ENCODE assay signal across 24 cellular contexts in genomic region chr2:240375024-240375645, GRCh38.
DNase-seq lines count a peak whose midpoint lies in the region; ATAC-seq and TF ChIP-seq lines count a peak whose summit lies in the region.
"Had no signal": no experiment of that assay in that cellular context is flagged by ENCODE, and none has a peak within 500 bp of the region (broad histone marks: within the 10 kb centered on the region; RNA-seq: fewer than 3 reads in every experiment).

No MANE protein-coding gene starts in this region.

- peak overlapping the region; percentile 76 for H3K27ac Mint-ChIP-seq in Caco-2 (ENCODE audit: unreplicated experiment)
- H3K27ac Mint-ChIP-seq: activated naive CD8-positive, alpha-beta T cell treated with anti-CD3 and anti-CD28 coated beads for 36 hours; nephron progenitor cell; stimulated activated naive CD8-positive, alpha-beta T cell treated with anti-CD3 and anti-CD28 coated beads, Interleukin-15, Interleukin-2, amounts not matched to agents 100 ng/mL and 50 ng/mL, for 24 hours; T-helper 17 cell had no signal

- in situ Hi-C loops in gastrocnemius medialis (cut with MboI; ENCODE audit: low sequenced_read_pairs in 4 of 4) = no loop called here

- no peak for TF ChIP-seq POLR2A in gastrocnemius medialis (IDR thresholded peaks at IDR 0.05)

- H3K79me2 ChIP-seq in fibroblast of lung (ENCODE audit: control insufficient read depth, insufficient read depth, low read length) = no peaks in the 10 kb centered on the region
- H3K79me2 ChIP-seq: parathyroid adenoma had no signal

- H3K4me2 ChIP-seq in fibroblast of lung (ENCODE audit: extremely low read depth, insufficient read depth, low read length) = peak overlapping the region; percentile 25

- no peak for ATAC-seq in gastrocnemius medialis
- ATAC-seq in GM18858 (IDR thresholded peaks at IDR 0.05; ENCODE audit: unreplicated experiment) = no peak
- ATAC-seq: T-helper 17 cell had no signal

- no peak for DNase-seq in Caco-2
- DNase-seq in RWPE1 (ENCODE audit: low spot score) = no peak
- DNase-seq in fibroblast of lung (ENCODE audit: low read depth in 2 of 2) = no peak
- DNase-seq in gastrocnemius medialis = no peak
- no peak for DNase-seq in A673 (ENCODE audit: low spot score)
- DNase-seq in stimulated activated CD8-positive, alpha-beta memory T cell treated with anti-CD3 and anti-CD28 coated beads, Interleukin-4, amount 100 ng/mL, for 48 hours = no peak
- DNase-seq: activated CD4-positive, alpha-beta T cell treated with anti-CD3 and anti-CD28 coated beads for 4 hours; activated effector memory CD4-positive, alpha-beta T cell treated with anti-CD3 and anti-CD28 coated beads, Interleukin-2, amount 50 U/mL, for 16 hours; activated naive CD8-positive, alpha-beta T cell treated with anti-CD3 and anti-CD28 coated beads for 36 hours; activated T-cell treated with anti-CD3 and anti-CD28 coated beads for 4 hours; DMS79; dorsolateral prefrontal cortex; GDM1; Karpas-422; MV-4-11; NCI-H146; nephron progenitor cell; T-helper 17 cell had no signal

- no peaks in the 10 kb centered on the region for H3K9me3 ChIP-seq in Caco-2
- no peaks in the 10 kb centered on the region for H3K9me3 ChIP-seq in fibroblast of lung (ENCODE audit: control insufficient read depth, insufficient read depth, low read depth, low read length)
- no peaks in the 10 kb centered on the region for H3K9me3 ChIP-seq in gastrocnemius medialis
- no peaks in the 10 kb centered on the region for H3K9me3 ChIP-seq in A673 (ENCODE audit: low read depth, low read length, poor library complexity, severe bottlenecking)
- H3K9me3 ChIP-seq: mucosa of descending colon, thoracic aorta had no signal

- no peaks in the 10 kb centered on the region for H4K20me1 ChIP-seq in fibroblast of lung (ENCODE audit: control insufficient read depth, extremely low read depth, insufficient read depth, low read length)

- H3K27me3 ChIP-seq in Caco-2 (replicated peaks; ENCODE audit: control insufficient read depth, insufficient read depth, low read length) (no peaks in the 10 kb centered on the region), fibroblast of lung (ENCODE audit: control insufficient read depth, insufficient read depth, low read length) (no peaks in the 10 kb centered on the region), gastrocnemius medialis (no peaks in the 10 kb centered on the region), A673 (replicated peaks; ENCODE audit: insufficient read depth, low read depth, low read length, poor library complexity) (no peaks in the 10 kb centered on the region)
- H3K27me3 ChIP-seq: dorsolateral prefrontal cortex had no signal

- H3K4me3 ChIP-seq in Caco-2 (ENCODE audit: low read depth, low read length) (no peak overlapping the region), fibroblast of lung (replicated peaks in 1 of 4; ENCODE audit: control extremely low read depth in 1 of 4, insufficient read depth in 1 of 4, low read depth in 3 of 4, low read length in 4 of 4) (no peak overlapping the region), gastrocnemius medialis (no peak overlapping the region), A673 (ENCODE audit: low read depth, low read length, poor library complexity, severe bottlenecking) (no peak overlapping the region)
- H3K4me3 ChIP-seq: dorsolateral prefrontal cortex, lung, mucosa of descending colon, thoracic aorta had no signal

- POLR2A ChIA-PET in Caco-2 (lab: Charles Lee) = no interaction called here
- POLR2A ChIA-PET in RWPE1 (lab: Yijun Ruan, JAX; ENCODE audit: low non-redundant PET) = no interaction called here
- POLR2A ChIA-PET in A673 (lab: Charles Lee; ENCODE audit: low non-redundant PET) = no interaction called here

- peaks cover 18% of the 10 kb centered on the region for H3K4me1 ChIP-seq in Caco-2
- peaks cover 27% of the 10 kb centered on the region for H3K4me1 ChIP-seq in fibroblast of lung (ENCODE audit: control insufficient read depth, extremely low read depth, insufficient read depth, low read length)
- H3K4me1 ChIP-seq in gastrocnemius medialis = peaks cover 27 to 37% of the 10 kb centered on the region in 2 donors
- no peaks in the 10 kb centered on the region for H3K4me1 ChIP-seq in A673 (ENCODE audit: insufficient read depth, low read length, poor library complexity, severe bottlenecking)

- no peaks in the 10 kb centered on the region for H3K36me3 Mint-ChIP-seq in Caco-2 (ENCODE audit: insufficient read depth, unreplicated experiment)
- H3K36me3 Mint-ChIP-seq: activated naive CD8-positive, alpha-beta T cell treated with anti-CD3 and anti-CD28 coated beads for 36 hours had no signal

- H3K27me3 Mint-ChIP-seq in Caco-2 (ENCODE audit: insufficient read depth, unreplicated experiment) = no peaks in the 10 kb centered on the region
- H3K27me3 Mint-ChIP-seq: activated naive CD8-positive, alpha-beta T cell treated with anti-CD3 and anti-CD28 coated beads for 36 hours had no signal

- no peaks in the 10 kb centered on the region for H3K36me3 ChIP-seq in Caco-2 (ENCODE audit: control insufficient read depth, insufficient read depth, low read length)
- no peaks in the 10 kb centered on the region for H3K36me3 ChIP-seq in fibroblast of lung (ENCODE audit: control insufficient read depth, insufficient read depth, low read length)
- no peaks in the 10 kb centered on the region for H3K36me3 ChIP-seq in gastrocnemius medialis
- H3K36me3 ChIP-seq in A673 (ENCODE audit: insufficient read depth, low read length, poor library complexity, severe bottlenecking) = no peaks in the 10 kb centered on the region
- H3K36me3 ChIP-seq: thoracic aorta had no signal

- BruUV-seq in Caco-2 (replicated peaks; lab: Mats Ljungman, UMichigan) (no TSS peak), A673 (replicated peaks; lab: Mats Ljungman, UMichigan) (no TSS peak)

- H3K9me3 Mint-ChIP-seq in Caco-2 (ENCODE audit: unreplicated experiment) = no peaks in the 10 kb centered on the region

- CTCF ChIA-PET in Caco-2 (lab: Charles Lee) (no interaction called here), RWPE1 (lab: Yijun Ruan, JAX) (no interaction called here), A673 (lab: Charles Lee) (no interaction called here)

- intact Hi-C loops in Caco-2 (cut with micrococcal nuclease; ENCODE audit: unreplicated experiment) (no loop called here), gastrocnemius medialis (cut with DNase I; ENCODE audit: low total_unique reads) (no loop called here), A673 (cut with micrococcal nuclease; ENCODE audit: unreplicated experiment) (no loop called here)

- H3K4me1 Mint-ChIP-seq in Caco-2 (ENCODE audit: low read depth, unreplicated experiment) = no peaks in the 10 kb centered on the region
- H3K4me1 Mint-ChIP-seq: activated naive CD8-positive, alpha-beta T cell treated with anti-CD3 and anti-CD28 coated beads for 36 hours; T-helper 17 cell had no signal

- no peak overlapping the region for H2AFZ ChIP-seq in fibroblast of lung (ENCODE audit: low read length)
- H2AFZ ChIP-seq: parathyroid adenoma had no signal

- TF ChIP-seq CTCF in Caco-2 (IDR thresholded peaks at IDR 0.05; ENCODE audit: insufficient read depth in 1 of 2, low read depth in 1 of 2, low read length in 1 of 2, severe bottlenecking in 1 of 2, unreplicated experiment in 1 of 2) (no peak), RWPE1 (conservative IDR thresholded peaks at IDR 0.05; ENCODE audit: low read depth) (no peak), fibroblast of lung (conservative IDR thresholded peaks at IDR 0.05 in 1 of 2, IDR thresholded peaks at IDR 0.05 in 1 of 2; ENCODE audit: low read depth in 1 of 2, low read length in 2 of 2) (no peak), gastrocnemius medialis (IDR thresholded peaks at IDR 0.05 in 4 of 5, conservative IDR thresholded peaks at IDR 0.05 in 1 of 5) (no peak), A673 (conservative IDR thresholded peaks at IDR 0.05; ENCODE audit: low read depth, low read length) (no peak)

- H3K4me3 Mint-ChIP-seq in Caco-2 (ENCODE audit: unreplicated experiment) = no peak overlapping the region
- H3K4me3 Mint-ChIP-seq: activated naive CD8-positive, alpha-beta T cell treated with anti-CD3 and anti-CD28 coated beads for 36 hours; nephron progenitor cell; stimulated activated naive CD8-positive, alpha-beta T cell treated with anti-CD3 and anti-CD28 coated beads, Interleukin-15, Interleukin-2, amounts not matched to agents 100 ng/mL and 50 ng/mL, for 24 hours; T-helper 17 cell had no signal

- H3K27ac ChIP-seq in RWPE1 (peak overlapping the region; percentile 98), fibroblast of lung (ENCODE audit: insufficient read depth, low read length) (peak overlapping the region; percentile 95), gastrocnemius medialis (peak overlapping the region; percentile 73 to 83 (median 80)), A673 (ENCODE audit: low read depth, low read length, poor library complexity, severe bottlenecking) (no peak overlapping the region)
- H3K27ac ChIP-seq: dorsolateral prefrontal cortex, parathyroid adenoma had no signal

- H3K9ac ChIP-seq in fibroblast of lung (ENCODE audit: insufficient read depth, low read length) = no peak overlapping the region
- H3K9ac ChIP-seq: parathyroid adenoma had no signal
